ENCODE assay signal across 26 cellular contexts in the genomic region with DNA sequence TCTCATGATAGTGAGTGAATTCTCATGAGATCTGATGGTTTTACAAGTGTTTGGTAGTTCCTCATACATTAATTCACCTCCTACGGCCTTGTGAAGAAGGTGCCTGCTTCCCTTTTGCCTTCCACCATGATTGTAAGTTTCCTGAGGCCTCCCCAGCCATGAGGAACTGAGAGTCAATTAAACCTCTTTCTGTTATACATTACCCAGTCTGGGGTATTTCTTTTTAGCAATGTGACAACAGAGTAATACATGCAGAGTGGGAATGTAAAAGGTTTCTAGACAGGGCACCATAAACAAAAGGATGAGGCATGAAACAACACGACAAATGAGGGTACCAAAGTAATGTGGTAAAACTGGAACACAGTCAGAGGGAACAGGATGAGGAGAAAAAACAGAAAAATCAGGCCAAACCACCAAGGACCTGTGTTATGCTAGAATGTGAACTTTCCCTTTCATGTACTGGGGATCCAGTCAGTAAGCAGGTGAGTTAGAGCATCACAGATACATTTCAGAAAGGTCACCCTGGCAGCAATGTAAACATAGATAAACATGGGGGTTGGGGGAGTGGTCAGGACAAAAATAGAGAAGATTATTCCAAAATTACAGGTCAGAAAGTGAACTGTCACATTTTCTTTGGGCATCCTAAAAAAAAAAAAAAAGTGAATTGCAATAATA.
"Had no signal": no experiment of that assay in that cellular context is flagged by ENCODE, and none has a peak within 500 bp of the region (broad histone marks: within the 10 kb centered on the region; RNA-seq: fewer than 3 reads in every experiment).

No MANE protein-coding gene starts in this region.

- H3K4me1 ChIP-seq: esophagus muscularis mucosa, left ventricle myocardium inferior, testis, uterus had no signal

- H3K27me3 Mint-ChIP-seq: activated CD4-positive, alpha-beta T cell treated with anti-CD3 and anti-CD28 coated beads, Interleukin-2, amount 10 ng/mL, durations not matched to agents 24 days and 14 days; activated naive CD8-positive, alpha-beta T cell; central memory CD8-positive, alpha-beta T cell; dendritic cell treated with granulocyte-macrophage colony-stimulating factor and Interleukin-4, amounts not matched to agents 40 ng/mL and 50 ng/mL, for 4 days; natural killer cell treated with Interleukin-12 subunit alpha and Interleukin-12 subunit beta and Interleukin-15 and Interleukin-18, amount 100 ng/mL, for 72 hours; type B pancreatic cell had no signal

- H3K9me3 Mint-ChIP-seq: activated CD4-positive, alpha-beta T cell treated with anti-CD3 and anti-CD28 coated beads, Interleukin-2, amount 10 ng/mL, durations not matched to agents 24 days and 14 days; central memory CD8-positive, alpha-beta T cell; natural killer cell treated with Interleukin-12 subunit alpha and Interleukin-12 subunit beta and Interleukin-15 and Interleukin-18, amount 100 ng/mL, for 72 hours; type B pancreatic cell had no signal

- DNase-seq: activated CD4-positive, alpha-beta T cell treated with anti-CD3 and anti-CD28 coated beads, Interleukin-2, amount 10 ng/mL, durations not matched to agents 24 days and 14 days; activated effector memory CD4-positive, alpha-beta T cell treated with Interleukin-2 at 50 U/mL for 16 hours; activated naive CD4-positive, alpha-beta T cell treated with Interleukin-2 at 50 U/mL for 16 hours; activated T-cell treated with anti-CD3 and anti-CD28 coated beads for 4 hours; anterior cingulate cortex; endodermal cell; foreskin melanocyte; kidney glomerular epithelial cell; left ventricle myocardium inferior; posterior cingulate gyrus; right cardiac atrium; stimulated activated CD4-positive, alpha-beta T cell treated with anti-CD3 and anti-CD28 coated beads, Interleukin-15, amount 100 ng/mL, for 24 hours; stimulated activated CD4-positive, alpha-beta T cell treated with anti-CD3 and anti-CD28 coated beads, Interleukin-2, amount 100 ng/mL, for 24 hours; stimulated activated naive CD4-positive, alpha-beta T cell treated with Interleukin-2 at 50 U/mL for 16 hours; T-helper 9 cell; testis; uterus had no signal

- H3K27me3 ChIP-seq: esophagus muscularis mucosa, testis, uterus had no signal

- ATAC-seq: activated CD4-positive, CD25-positive, alpha-beta regulatory T cell treated with anti-CD3 and anti-CD28 coated beads, Interleukin-2, amount 50 U/mL, for 24 hours; natural killer cell treated with Interleukin-12 subunit alpha and Interleukin-12 subunit beta and Interleukin-15 and Interleukin-18, amount 100 ng/mL, for 72 hours; right cardiac atrium had no signal

- H3K9me3 ChIP-seq: esophagus muscularis mucosa, left ventricle myocardium inferior, testis, uterus had no signal

- H3K27ac Mint-ChIP-seq: activated CD4-positive, alpha-beta T cell treated with anti-CD3 and anti-CD28 coated beads, Interleukin-2, amount 10 ng/mL, durations not matched to agents 24 days and 14 days; activated naive CD8-positive, alpha-beta T cell; dendritic cell treated with granulocyte-macrophage colony-stimulating factor and Interleukin-4, amounts not matched to agents 40 ng/mL and 50 ng/mL, for 4 days; endodermal cell; natural killer cell treated with Interleukin-12 subunit alpha and Interleukin-12 subunit beta and Interleukin-15 and Interleukin-18, amount 100 ng/mL, for 72 hours; type B pancreatic cell had no signal

- H3K4me3 Mint-ChIP-seq: activated CD4-positive, alpha-beta T cell treated with anti-CD3 and anti-CD28 coated beads, Interleukin-2, amount 10 ng/mL, durations not matched to agents 24 days and 14 days; activated naive CD8-positive, alpha-beta T cell; central memory CD8-positive, alpha-beta T cell; dendritic cell treated with granulocyte-macrophage colony-stimulating factor and Interleukin-4, amounts not matched to agents 40 ng/mL and 50 ng/mL, for 4 days; endodermal cell; natural killer cell treated with Interleukin-12 subunit alpha and Interleukin-12 subunit beta and Interleukin-15 and Interleukin-18, amount 100 ng/mL, for 72 hours; type B pancreatic cell had no signal

- H3K27ac ChIP-seq: esophagus muscularis mucosa, left ventricle myocardium inferior, testis, uterus, VCaP had no signal

- H3K4me1 Mint-ChIP-seq: activated CD4-positive, alpha-beta T cell treated with anti-CD3 and anti-CD28 coated beads, Interleukin-2, amount 10 ng/mL, durations not matched to agents 24 days and 14 days; endodermal cell had no signal

- H3K4me3 ChIP-seq: esophagus muscularis mucosa, left ventricle myocardium inferior, lung, testis, uterus had no signal
